In the genomic region with DNA sequence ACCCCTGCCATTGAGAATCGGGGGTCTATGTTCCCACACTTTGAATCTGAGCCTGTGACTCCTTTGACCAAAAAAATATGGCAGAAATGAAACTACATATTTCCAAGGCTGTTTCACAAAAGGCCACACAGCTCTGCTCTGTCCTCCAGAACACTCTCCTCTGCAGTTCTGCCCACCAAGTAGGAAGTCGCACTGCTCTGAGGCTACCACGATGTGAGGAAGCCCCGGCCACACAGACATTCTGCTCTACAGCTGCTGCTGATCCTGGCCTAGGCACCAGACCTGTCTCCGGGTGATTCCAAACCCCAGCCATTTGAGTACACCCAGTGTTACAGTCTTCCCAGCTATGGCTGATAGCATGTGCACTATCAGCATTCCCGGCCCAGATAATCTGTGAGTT, we compare ENCODE assay signal across 14 cellular contexts.
DNase-seq lines count a peak whose midpoint lies in the region; ATAC-seq and TF ChIP-seq lines count a peak whose summit lies in the region.
"Had no signal": no experiment of that assay in that cellular context is flagged by ENCODE, and none has a peak within 500 bp of the region (broad histone marks: within the 10 kb centered on the region; RNA-seq: fewer than 3 reads in every experiment).

No MANE protein-coding gene starts in this region.

- no peaks in the 10 kb centered on the region for H3K79me2 ChIP-seq in neural progenitor cell (ENCODE audit: low read depth)

- H3K4me1 ChIP-seq in neural progenitor cell = peaks cover 41% of the 10 kb centered on the region
- H3K4me1 ChIP-seq: gastroesophageal sphincter had no signal

- no peak overlapping the region for H3K4me2 ChIP-seq in neural progenitor cell

- H3K27me3 Mint-ChIP-seq in activated CD4-positive, alpha-beta T cell treated with anti-CD3 and anti-CD28 coated beads for 36 hours = no peaks in the 10 kb centered on the region
- no peaks in the 10 kb centered on the region for H3K27me3 Mint-ChIP-seq in activated CD8-positive, alpha-beta T cell treated with anti-CD3 and anti-CD28 coated beads, Interleukin-2, amount 10 ng/mL, durations not matched to agents 7 days and 5 days (ENCODE audit: low read depth)
- peaks cover 2% of the 10 kb centered on the region for H3K27me3 Mint-ChIP-seq in neural progenitor cell (ENCODE audit: insufficient read depth, low read depth)

- H3K9ac ChIP-seq in neural progenitor cell = no peak overlapping the region

- H3K36me3 ChIP-seq in neural progenitor cell = no peaks in the 10 kb centered on the region
- H3K36me3 ChIP-seq: gastroesophageal sphincter, tibial nerve had no signal

- peaks cover 63% of the 10 kb centered on the region for H3K4me1 Mint-ChIP-seq in activated CD4-positive, alpha-beta T cell treated with anti-CD3 and anti-CD28 coated beads for 36 hours
- H3K4me1 Mint-ChIP-seq in activated CD8-positive, alpha-beta T cell treated with anti-CD3 and anti-CD28 coated beads, Interleukin-2, amount 10 ng/mL, durations not matched to agents 7 days and 5 days (ENCODE audit: low read depth) = peaks cover 66% of the 10 kb centered on the region
- peaks cover 60% of the 10 kb centered on the region for H3K4me1 Mint-ChIP-seq in neural progenitor cell

- no peaks in the 10 kb centered on the region for H3K27me3 ChIP-seq in neural progenitor cell
- H3K27me3 ChIP-seq: gastroesophageal sphincter, tibial nerve had no signal

- H3K4me3 ChIP-seq in neural progenitor cell = no peak overlapping the region
- H3K4me3 ChIP-seq: gastroesophageal sphincter, tibial nerve had no signal

- intact Hi-C loops in activated CD4-positive, alpha-beta T cell treated with anti-CD3 and anti-CD28 coated beads for 36 hours (cut with DNase I, micrococcal nuclease) = loop anchor here in 1 of 2 experiments (2.0 kb wide), 1 partner anchor 23 kb away; no protein-coding TSS in a partner anchor

- H3K4me3 Mint-ChIP-seq in activated CD4-positive, alpha-beta T cell treated with anti-CD3 and anti-CD28 coated beads for 36 hours = no peak overlapping the region
- peak overlapping the region; percentile 72 for H3K4me3 Mint-ChIP-seq in activated CD8-positive, alpha-beta T cell treated with anti-CD3 and anti-CD28 coated beads, Interleukin-2, amount 10 ng/mL, durations not matched to agents 7 days and 5 days
- no peak overlapping the region for H3K4me3 Mint-ChIP-seq in neural progenitor cell

- peak overlapping the region; percentile 93 for H3K27ac Mint-ChIP-seq in activated CD4-positive, alpha-beta T cell treated with anti-CD3 and anti-CD28 coated beads for 36 hours
- H3K27ac Mint-ChIP-seq in activated CD8-positive, alpha-beta T cell treated with anti-CD3 and anti-CD28 coated beads, Interleukin-2, amount 10 ng/mL, durations not matched to agents 7 days and 5 days = peak overlapping the region; percentile 98
- peak overlapping the region; percentile 72 for H3K27ac Mint-ChIP-seq in neural progenitor cell

- H3K27ac ChIP-seq in neural progenitor cell = no peak overlapping the region
- H3K27ac ChIP-seq: gastroesophageal sphincter, tibial nerve, VCaP had no signal

- DNase-seq in activated CD4-positive, alpha-beta T cell treated with anti-CD3 and anti-CD28 coated beads for 36 hours = peak; percentile 44
- DNase-seq in activated CD4-positive, alpha-beta T cell treated with anti-CD3 and anti-CD28 coated beads for 1 hour = no peak
- DNase-seq in activated CD8-positive, alpha-beta T cell treated with anti-CD3 and anti-CD28 coated beads, Interleukin-2, amount 10 ng/mL, durations not matched to agents 7 days and 5 days = peak; percentile 53
- no peak for DNase-seq in neural progenitor cell (ENCODE audit: low spot score)
- DNase-seq in RPMI8226 = no peak
- DNase-seq in glomerular visceral epithelial cell (ENCODE audit: extremely low spot score) = no peak
- DNase-seq in GOT3 (lab: John Stamatoyannopoulos, UW) = no peak
- DNase-seq: activated T-cell treated with anti-CD3 and anti-CD28 coated beads, Interleukin-2, amount 50 U/mL, for 1 hour; NCI-H2107; NK-92 treated with Interleukin-12 subunit alpha and Interleukin-12 subunit beta, amount 100 ng/mL, for 24 hours had no signal

- H3K9me3 Mint-ChIP-seq in activated CD4-positive, alpha-beta T cell treated with anti-CD3 and anti-CD28 coated beads for 36 hours (ENCODE audit: low read depth) = no peaks in the 10 kb centered on the region
- H3K9me3 Mint-ChIP-seq in activated CD8-positive, alpha-beta T cell treated with anti-CD3 and anti-CD28 coated beads, Interleukin-2, amount 10 ng/mL, durations not matched to agents 7 days and 5 days (ENCODE audit: insufficient read depth) = no peaks in the 10 kb centered on the region
- H3K9me3 Mint-ChIP-seq in neural progenitor cell = no peaks in the 10 kb centered on the region

- peaks cover 16% of the 10 kb centered on the region for H4K20me1 ChIP-seq in neural progenitor cell (ENCODE audit: low read depth)

- no peak for TF ChIP-seq CTCF in neural progenitor cell (IDR thresholded peaks at IDR 0.05)

- CTCF ChIA-PET in activated CD4-positive, alpha-beta T cell treated with anti-CD3 and anti-CD28 coated beads for 36 hours (lab: Charles Lee) = interaction anchor here (0.6 to 2.1 kb wide), 7 partner anchors 13 to 603 kb away, joined by 3 to 12 read pairs (median 4); no protein-coding TSS in a partner anchor
- CTCF ChIA-PET in activated CD8-positive, alpha-beta T cell treated with anti-CD3 and anti-CD28 coated beads, Interleukin-2, amount 10 ng/mL, durations not matched to agents 7 days and 5 days (lab: Charles Lee) = interaction anchor here (1.1 to 5.8 kb wide), 12 partner anchors 8 to 206 kb away, joined by 3 to 59 read pairs (median 4); no protein-coding TSS in a partner anchor

- H2AFZ ChIP-seq in neural progenitor cell (replicated peaks) = no peak overlapping the region

- H3K9me3 ChIP-seq in neural progenitor cell (ENCODE audit: low read depth) = no peaks in the 10 kb centered on the region
- H3K9me3 ChIP-seq: gastroesophageal sphincter, tibial nerve had no signal

- POLR2A ChIA-PET in activated CD4-positive, alpha-beta T cell treated with anti-CD3 and anti-CD28 coated beads for 36 hours (lab: Charles Lee) = interaction anchor here (0.6 kb wide), 1 partner anchor 326 kb away, joined by 5 read pairs; no protein-coding TSS in a partner anchor
- POLR2A ChIA-PET in activated CD8-positive, alpha-beta T cell treated with anti-CD3 and anti-CD28 coated beads, Interleukin-2, amount 10 ng/mL, durations not matched to agents 7 days and 5 days (lab: Charles Lee) = interaction anchor here (0.8 to 2.3 kb wide), 4 partner anchors 32 to 86 kb away, joined by 3 to 8 read pairs (median 4); partner anchors contain the start of genes FARS2 and LYRM4

- H3F3A ChIP-seq in neural progenitor cell (ENCODE audit: low read depth) = peaks cover 6% of the 10 kb centered on the region

- no peak for ATAC-seq in activated CD4-positive, alpha-beta T cell treated with anti-CD3 and anti-CD28 coated beads for 36 hours
- ATAC-seq in HG03571 (IDR thresholded peaks at IDR 0.05; ENCODE audit: unreplicated experiment) = peak; percentile 40
- ATAC-seq in activated CD8-positive, alpha-beta T cell treated with anti-CD3 and anti-CD28 coated beads, Interleukin-2, amount 10 ng/mL, durations not matched to agents 7 days and 5 days = peak; percentile 32
- ATAC-seq: gastroesophageal sphincter had no signal

- H3K36me3 Mint-ChIP-seq in activated CD4-positive, alpha-beta T cell treated with anti-CD3 and anti-CD28 coated beads for 36 hours (ENCODE audit: low read depth) = peaks cover 2% of the 10 kb centered on the region
- peaks cover 5% of the 10 kb centered on the region for H3K36me3 Mint-ChIP-seq in activated CD8-positive, alpha-beta T cell treated with anti-CD3 and anti-CD28 coated beads, Interleukin-2, amount 10 ng/mL, durations not matched to agents 7 days and 5 days (ENCODE audit: low read depth)
- no peaks in the 10 kb centered on the region for H3K36me3 Mint-ChIP-seq in neural progenitor cell

Comparison
In these comparisons a context has a peak if more than half of its experiments do, and no peak if none do; other contexts are left out.
1. DNase-seq: peak in activated CD4-positive, alpha-beta T cell treated with anti-CD3 and anti-CD28 coated beads for 36 hours (single experiment) and activated CD8-positive, alpha-beta T cell treated with anti-CD3 and anti-CD28 coated beads, Interleukin-2, amount 10 ng/mL, durations not matched to agents 7 days and 5 days (single experiment); none in activated CD4-positive, alpha-beta T cell treated with anti-CD3 and anti-CD28 coated beads for 1 hour (single experiment), neural progenitor cell (single experiment), RPMI8226 (single experiment), glomerular visceral epithelial cell (single experiment) and GOT3 (single experiment).
2. Peak in every context shown above with its lines, with median percentiles within 50 percentile points of each other: H3K27ac Mint-ChIP-seq.